In the genomic region with DNA sequence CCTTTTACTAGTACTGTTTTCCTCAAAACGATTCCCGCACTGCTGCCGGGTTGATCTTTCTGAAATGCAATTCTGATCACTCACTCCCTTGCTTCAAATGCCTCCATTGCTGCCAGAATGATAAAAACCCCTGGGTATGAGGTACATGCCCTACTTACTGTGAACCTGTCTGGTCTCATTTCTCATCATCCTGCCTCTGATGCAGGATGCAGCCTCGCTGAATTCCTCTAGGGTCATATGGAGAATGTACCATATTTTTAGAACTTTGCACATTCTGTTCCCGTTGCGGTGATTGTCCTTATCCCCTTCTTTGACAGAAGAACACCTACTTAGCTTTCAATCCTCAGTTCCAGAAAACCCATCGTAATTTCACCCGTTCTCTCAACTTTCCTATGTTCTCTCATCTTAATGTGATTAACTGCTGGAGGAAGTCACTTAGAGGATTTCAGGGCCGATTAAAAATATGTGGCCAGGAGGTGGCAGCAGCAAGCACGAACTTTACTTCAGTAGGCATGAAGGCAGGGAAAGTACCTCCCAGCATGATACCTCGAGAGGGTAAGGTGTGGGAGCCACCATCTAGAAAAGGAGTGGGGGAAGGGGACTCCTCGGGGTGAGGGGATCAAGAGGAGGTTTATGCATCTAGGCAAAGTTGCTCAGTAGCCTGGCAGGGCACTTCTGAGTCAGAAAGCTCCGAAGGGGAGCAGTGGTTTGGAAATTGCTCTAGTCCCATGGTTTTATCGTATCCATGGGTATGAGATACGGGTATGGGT, we compare ENCODE assay signal across 8 cellular contexts.
A peak's percentile ranks its signal among the peaks of the same experiment; 100 is the strongest.
DNase-seq lines count a peak whose midpoint lies in the region; ATAC-seq and TF ChIP-seq lines count a peak whose summit lies in the region.

No MANE protein-coding gene starts in this region.

- no peak overlapping the region for H3K4me3 Mint-ChIP-seq in activated T-cell treated with anti-CD3 and anti-CD28 coated beads, Interleukin-2, amount 50 U/mL, for 72 hours

- H3K79me2 ChIP-seq in GM23248 (ENCODE audit: insufficient read depth) (no peaks in the 10 kb centered on the region), smooth muscle cell (ENCODE audit: low read depth) (no peaks in the 10 kb centered on the region)

- H3K4me1 ChIP-seq in GM23248 (ENCODE audit: insufficient read depth), result no peaks in the 10 kb centered on the region
- H3K4me1 ChIP-seq in smooth muscle cell (ENCODE audit: low read depth), result no peaks in the 10 kb centered on the region

- DNase-seq in NCI-H1417 (lab: John Stamatoyannopoulos, UW) (peak in 2 of 3 experiments; percentile 54 to 73), NCI-H1417 treated with DMSO at 0.1 percent for 48 hours (lab: John Stamatoyannopoulos, UW) (no peak), GM23248 (peak; percentile 56), NCI-H1436 (lab: John Stamatoyannopoulos, UW) (peak; percentile 50), hippocampal formation (lab: John Stamatoyannopoulos, UW) (peak; percentile 19 to 67), smooth muscle cell (lab: John Stamatoyannopoulos, UW; ENCODE audit: unreplicated experiment) (no peak), NCI-H187 (lab: John Stamatoyannopoulos, UW) (no peak)
- peak; percentile 11 to 26 for DNase-seq in activated T-cell treated with anti-CD3 and anti-CD28 coated beads, Interleukin-2, amount 50 U/mL, for 72 hours

- H3K27me3 ChIP-seq in GM23248 (replicated peaks; ENCODE audit: insufficient read depth) (no peaks in the 10 kb centered on the region), smooth muscle cell (ENCODE audit: low read depth) (no peaks in the 10 kb centered on the region)

- 27 to 28% methylated on average over 15 of the region's 15 CpGs for WGBS in GM23248 (ENCODE audit: low coverage in 1 of 2, low lambda C conversion rate in 2 of 2, missing lambda C conversion rate in 2 of 2), 2 experiments
- WGBS in smooth muscle cell (ENCODE audit: low lambda C conversion rate), result 63% methylated on average over 15 of the region's 15 CpGs

- no peaks in the 10 kb centered on the region for H3F3A ChIP-seq in GM23248 (ENCODE audit: insufficient read depth)
- H3F3A ChIP-seq in smooth muscle cell (ENCODE audit: low read depth), result no peaks in the 10 kb centered on the region

- no peak overlapping the region for H3K9ac ChIP-seq in GM23248
- H3K9ac ChIP-seq in smooth muscle cell (ENCODE audit: low read depth), result no peak overlapping the region

- H3K27ac ChIP-seq in GM23248 (no peak overlapping the region), smooth muscle cell (ENCODE audit: low read depth) (no peak overlapping the region)

- H3K4me2 ChIP-seq in GM23248 (ENCODE audit: unreplicated experiment) (no peak overlapping the region), smooth muscle cell (no peak overlapping the region)

- no peaks in the 10 kb centered on the region for H3K4me1 Mint-ChIP-seq in activated T-cell treated with anti-CD3 and anti-CD28 coated beads, Interleukin-2, amount 50 U/mL, for 72 hours (ENCODE audit: low read depth)

- H3K36me3 Mint-ChIP-seq in activated T-cell treated with anti-CD3 and anti-CD28 coated beads, Interleukin-2, amount 50 U/mL, for 72 hours (ENCODE audit: insufficient read depth in 2 of 2), result no peaks in the 10 kb centered on the region

- ATAC-seq in activated T-cell treated with anti-CD3 and anti-CD28 coated beads, Interleukin-2, amount 50 U/mL, for 72 hours (replicated peaks in 1 of 2), result peak in 1 of 2 donors; percentile 43

- no peaks in the 10 kb centered on the region for H3K36me3 ChIP-seq in GM23248 (ENCODE audit: low read depth)
- H3K36me3 ChIP-seq in smooth muscle cell (ENCODE audit: low read depth), result no peaks in the 10 kb centered on the region

- H3K27ac Mint-ChIP-seq in activated T-cell treated with anti-CD3 and anti-CD28 coated beads, Interleukin-2, amount 50 U/mL, for 72 hours, result no peak overlapping the region

- in situ Hi-C loops in GM23248 (cut with MboI), result no loop called here

- TF ChIP-seq CTCF in smooth muscle cell (IDR thresholded peaks at IDR 0.05; ENCODE audit: borderline replicate concordance, insufficient read depth, poor library complexity, severe bottlenecking), result peak; percentile 54

- H3K27me3 Mint-ChIP-seq in activated T-cell treated with anti-CD3 and anti-CD28 coated beads, Interleukin-2, amount 50 U/mL, for 72 hours (ENCODE audit: low read depth), result no peaks in the 10 kb centered on the region

- H4K20me1 ChIP-seq in GM23248 (ENCODE audit: insufficient read depth) (no peaks in the 10 kb centered on the region), smooth muscle cell (ENCODE audit: low read depth) (no peaks in the 10 kb centered on the region)

- H3K9me3 ChIP-seq in GM23248 (ENCODE audit: low read depth) (no peaks in the 10 kb centered on the region), smooth muscle cell (replicated peaks; ENCODE audit: low read depth) (no peaks in the 10 kb centered on the region)

- H3K4me3 ChIP-seq in GM23248 (no peak overlapping the region), smooth muscle cell (no peak overlapping the region)

- H2AFZ ChIP-seq in GM23248 (no peak overlapping the region), smooth muscle cell (ENCODE audit: low read depth) (no peak overlapping the region)

- no peaks in the 10 kb centered on the region for H3K9me2 ChIP-seq in GM23248 (ENCODE audit: insufficient read depth)

- no peaks in the 10 kb centered on the region for H3K9me3 Mint-ChIP-seq in activated T-cell treated with anti-CD3 and anti-CD28 coated beads, Interleukin-2, amount 50 U/mL, for 72 hours

Comparison
In these comparisons a context has a peak if more than half of its experiments do, and no peak if none do; other contexts are left out.
1. DNase-seq: peak in NCI-H1417 (2 of 3), GM23248 (single experiment), NCI-H1436 (single experiment), activated T-cell treated with anti-CD3 and anti-CD28 coated beads, Interleukin-2, amount 50 U/mL, for 72 hours (2 of 2) and hippocampal formation (2 of 2); none in NCI-H1417 treated with DMSO at 0.1 percent for 48 hours (single experiment), smooth muscle cell (single experiment) and NCI-H187 (0 of 2).